Comparison of ENCODE assay signal across 11 cellular contexts in genomic region chr4:15755781-15756180, GRCh38. TPM values are rescaled to one million over a fixed set of nuclear protein-coding genes. Genes with fewer than 3 reads are reported as not detected.
A peak's percentile ranks its signal among the peaks of the same experiment; 100 is the strongest.
DNase-seq lines count a peak whose midpoint lies in the region; ATAC-seq, FAIRE-seq and TF ChIP-seq lines count a peak whose summit lies in the region.
"Had no signal": no experiment of that assay in that cellular context is flagged by ENCODE, and none has a peak within 500 bp of the region (broad histone marks: within the 10 kb centered on the region; RNA-seq: fewer than 3 reads in every experiment).

No MANE protein-coding gene starts in this region.

- H3K4me1 ChIP-seq in prostate gland (replicated peaks) (no peaks in the 10 kb centered on the region), HepG2 (ENCODE audit: insufficient read depth, low read length) (peaks cover 5% of the 10 kb centered on the region; the same call in 1 of the 2 replicates)

- H3K27me3 ChIP-seq in prostate gland (replicated peaks; ENCODE audit: insufficient read depth) (no peaks in the 10 kb centered on the region), HepG2 (ENCODE audit: control insufficient read depth in 1 of 2, insufficient read depth in 2 of 2, low read length in 2 of 2) (peaks cover 0 to 2% of the 10 kb centered on the region in 2 experiments; a peak in 2 of 5 replicates)

- H2AFZ ChIP-seq in HepG2 (ENCODE audit: low read length): no peak overlapping the region

- peak; percentile 13 for ATAC-seq in GM21390 (IDR thresholded peaks at IDR 0.05; ENCODE audit: unreplicated experiment)
- peak; percentile 15 for ATAC-seq in HG03354 (IDR thresholded peaks at IDR 0.05; ENCODE audit: poor library complexity, severe bottlenecking, unreplicated experiment)
- no peak for ATAC-seq in HepG2

- no peak for TF ChIP-seq POLR2A in prostate gland (IDR thresholded peaks at IDR 0.05)
- TF ChIP-seq POLR2A in HepG2 (IDR thresholded peaks at IDR 0.05; ENCODE audit: insufficient read depth in 1 of 2, low read depth in 2 of 2, low read length in 2 of 2): no peak

- TF ChIP-seq EP300 in HepG2 (IDR thresholded peaks at IDR 0.05; ENCODE audit: low read depth in 2 of 2, low read length in 2 of 2) (no peak), HepG2 (CRISPR knock-in tag; IDR thresholded peaks at IDR 0.05; ENCODE audit: borderline replicate concordance) (no peak)

- in situ Hi-C loops in HepG2 (cut with HindIII; ENCODE audit: extremely low pct_ligation_motif_present, low pct_unique_long_range_greater_than_20kb): no loop called here

- intact Hi-C loops in prostate gland (cut with DNase I): no loop called here
- intact Hi-C loops in HepG2 (cut with micrococcal nuclease; ENCODE audit: unreplicated experiment): loop anchor here (1.0 kb wide), 1 partner anchor 25 kb away; no protein-coding TSS in a partner anchor

- H3K27ac ChIP-seq in prostate gland (no peak overlapping the region), HepG2 (ENCODE audit: extremely low read length, insufficient read depth, low read length) (no peak overlapping the region)
- H3K27ac ChIP-seq: lower lobe of right lung had no signal

- no peak overlapping the region for H3K4me2 ChIP-seq in HepG2 (ENCODE audit: low read depth, low read length)

- H3K9me3 ChIP-seq in prostate gland: no peaks in the 10 kb centered on the region
- no peaks in the 10 kb centered on the region for H3K9me3 ChIP-seq in HepG2 (ENCODE audit: low read length)
- H3K9me3 ChIP-seq: lower lobe of right lung had no signal

- TF ChIP-seq RAD21 in HepG2 (CRISPR knock-in tag; IDR thresholded peaks at IDR 0.05): no peak

- TF ChIP-seq CTCF in prostate gland (IDR thresholded peaks at IDR 0.05) (no peak), HepG2 (CRISPR knock-in tag; IDR thresholded peaks at IDR 0.05) (no peak)

- H4K20me1 ChIP-seq in HepG2 (ENCODE audit: insufficient read depth, low read length): no peaks in the 10 kb centered on the region

- no peak overlapping the region for H3K9ac ChIP-seq in HepG2 (ENCODE audit: insufficient read depth, low read depth, low read length)

- no peak for FAIRE-seq in HepG2 (lab: Jason Lieb, UNC)
- FAIRE-seq: small intestine had no signal

- POLR2A ChIA-PET in HepG2 (lab: Yijun Ruan, JAX): no interaction called here

- CTCF ChIA-PET in HepG2 (lab: Yijun Ruan, JAX; ENCODE audit: low intra/inter-chr PET ratio, low total read pairs): interaction anchor here (1.2 to 1.3 kb wide), 2 partner anchors 25 to 26 kb away, joined by 3 read pairs; no protein-coding TSS in a partner anchor

- DNase-seq in astrocyte of the hippocampus (ENCODE audit: low read depth, low spot score) (peak; percentile 22), prostate gland (ENCODE audit: low spot score) (no peak), HepG2 (ENCODE audit: low spot score) (no peak), activated gamma-delta T cell (lab: John Stamatoyannopoulos, UW) (no peak)
- no peak for DNase-seq in stimulated activated naive CD4-positive, alpha-beta T cell (lab: John Stamatoyannopoulos, UW)
- DNase-seq: H7, lower lobe of right lung had no signal

- no peaks in the 10 kb centered on the region for H3K36me3 ChIP-seq in prostate gland
- H3K36me3 ChIP-seq in HepG2 (replicated peaks in 1 of 2; ENCODE audit: control insufficient read depth in 1 of 2, insufficient read depth in 2 of 2, low read length in 2 of 2): no peaks in the 10 kb centered on the region
- H3K36me3 ChIP-seq: lower lobe of right lung had no signal

- BruUV-seq in HepG2 (replicated peaks; lab: Mats Ljungman, UMichigan): no TSS peak

- H3K79me2 ChIP-seq in HepG2 (ENCODE audit: insufficient read depth, low read length): no peaks in the 10 kb centered on the region

- H3K4me3 ChIP-seq in GM08714 (ENCODE audit: low read length) (peak overlapping the region; percentile 53; the same call in 1 of the 2 replicates), prostate gland (no peak overlapping the region), HepG2 (replicated peaks in 1 of 3; ENCODE audit: insufficient read depth in 1 of 3, low read depth in 2 of 3, low read length in 3 of 3) (no peak overlapping the region)
- H3K4me3 ChIP-seq: lower lobe of right lung had no signal

- WGBS in prostate gland: 74% methylated on average over 1 of the region's 1 CpG
- WGBS in HepG2 (ENCODE audit: low lambda C conversion rate): 28% methylated on average over 1 of the region's 1 CpG

TF ChIP-seq in HepG2, 621 proteins besides CTCF, POLR2A, EP300 and RAD21 (continues in another document):
- TF ChIP-seq SYNCRIP (IDR thresholded peaks at IDR 0.05; ENCODE audit: insufficient read depth, low read depth, low read length) (no peak), HBP1 (CRISPR knock-in tag; IDR thresholded peaks at IDR 0.05; ENCODE audit: low read depth) (no peak), KDM4B (CRISPR knock-in tag; IDR thresholded peaks at IDR 0.05) (no peak), CREBL2 (CRISPR knock-in tag; IDR thresholded peaks at IDR 0.05; ENCODE audit: borderline replicate concordance) (no peak), RARA (CRISPR knock-in tag; IDR thresholded peaks at IDR 0.05) (no peak), ETV5 (CRISPR knock-in tag; IDR thresholded peaks at IDR 0.05; ENCODE audit: borderline replicate concordance) (no peak), ZSCAN25 (CRISPR knock-in tag; IDR thresholded peaks at IDR 0.05) (no peak)

RNA-seq across cellular contexts. Expression of gene CD38, which starts 22.3 kb away (rescaled TPM):
- total RNA-seq in prostate gland: 1 to 10 TPM; 4.6 to 9.9 TPM
- total RNA-seq in HepG2 (2016; rRNA removed; fragmentation: Illumina TruSeq; extraction: Trizol): not detected in 2 replicates
- not detected in 2 replicates for total RNA-seq in HepG2 (2016; cell fraction: cytosol; rRNA removed; fragmentation: Illumina TruSeq; extraction: Trizol; ENCODE audit: low read depth)
- not detected in 2 replicates for total RNA-seq in HepG2 (2016; cell fraction: insoluble cytoplasmic fraction; rRNA removed; fragmentation: Illumina TruSeq; extraction: Trizol)
- total RNA-seq in HepG2 (2016; cell fraction: membrane; rRNA removed; fragmentation: Illumina TruSeq; extraction: Trizol): not detected in 2 replicates
- total RNA-seq in HepG2 (2016; cell fraction: nucleus; rRNA removed; fragmentation: Illumina TruSeq; extraction: Trizol): not detected in 2 replicates
- not detected in 2 replicates for polyA plus RNA-seq in HepG2 (2011; rRNA removed)
- not detected in 2 replicates for polyA plus RNA-seq in HepG2 (2011; cell fraction: cytosol; rRNA removed)
- polyA plus RNA-seq in HepG2 (2011; cell fraction: nucleus; rRNA removed): 0.02 TPM in 1 of 2 replicates, not detected in the other
- not detected in 2 replicates for polyA plus RNA-seq in HepG2 (2012)
- polyA plus RNA-seq in HepG2 (2016; cell fraction: cytosol; fragmentation: Illumina TruSeq; extraction: Trizol; ENCODE audit: low read depth): not detected in 2 replicates
- not detected in 2 replicates for polyA plus RNA-seq in HepG2 (2016; cell fraction: insoluble cytoplasmic fraction; fragmentation: Illumina TruSeq; extraction: Trizol; ENCODE audit: low read depth)
- not detected in 2 replicates for polyA plus RNA-seq in HepG2 (2016; cell fraction: membrane; fragmentation: Illumina TruSeq; extraction: Trizol; ENCODE audit: low read depth)
- polyA plus RNA-seq in HepG2 (2016; cell fraction: nucleus; fragmentation: Illumina TruSeq; extraction: Trizol; ENCODE audit: insufficient read depth, low read depth): not detected in 2 replicates
- polyA minus RNA-seq in HepG2 (2011; rRNA and poly(A)+ RNA removed; ENCODE audit: low replicate concordance): 0.07 TPM in 1 of 2 replicates, not detected in the other
- not detected in 2 replicates for polyA minus RNA-seq in HepG2 (2011; cell fraction: cytosol; rRNA and poly(A)+ RNA removed)
- polyA minus RNA-seq in HepG2 (2011; cell fraction: nucleus; rRNA and poly(A)+ RNA removed): not detected in 2 replicates

RNA-seq across cellular contexts. Expression of gene BST1, which starts 52.9 kb away (rescaled TPM):
- total RNA-seq in prostate gland: 1 to 10 TPM; 1.1 to 2.3 TPM
- total RNA-seq in HepG2 (2016; rRNA removed; fragmentation: Illumina TruSeq; extraction: Trizol): 0.22 and 0.49 TPM in 2 replicates
- total RNA-seq in HepG2 (2016; cell fraction: cytosol; rRNA removed; fragmentation: Illumina TruSeq; extraction: Trizol; ENCODE audit: low read depth): 0.30 and 0.62 TPM in 2 replicates
- total RNA-seq in HepG2 (2016; cell fraction: insoluble cytoplasmic fraction; rRNA removed; fragmentation: Illumina TruSeq; extraction: Trizol): 0.12 and 0.26 TPM in 2 replicates
- 0.53 and 0.83 TPM in 2 replicates for total RNA-seq in HepG2 (2016; cell fraction: membrane; rRNA removed; fragmentation: Illumina TruSeq; extraction: Trizol)
- total RNA-seq in HepG2 (2016; cell fraction: nucleus; rRNA removed; fragmentation: Illumina TruSeq; extraction: Trizol): not detected in 2 replicates
- polyA plus RNA-seq in HepG2 (2011; rRNA removed): 0.09 and 0.10 TPM in 2 replicates
- 0.15 and 0.23 TPM in 2 replicates for polyA plus RNA-seq in HepG2 (2011; cell fraction: cytosol; rRNA removed)
- not detected in 2 replicates for polyA plus RNA-seq in HepG2 (2011; cell fraction: nucleus; rRNA removed)
- polyA plus RNA-seq in HepG2 (2012): 0.16 and 0.30 TPM in 2 replicates
- polyA plus RNA-seq in HepG2 (2016; cell fraction: cytosol; fragmentation: Illumina TruSeq; extraction: Trizol; ENCODE audit: low read depth): 0.53 and 0.61 TPM in 2 replicates
- polyA plus RNA-seq in HepG2 (2016; cell fraction: insoluble cytoplasmic fraction; fragmentation: Illumina TruSeq; extraction: Trizol; ENCODE audit: low read depth): 0.44 TPM in 1 of 2 replicates, not detected in the other
- 0.40 and 0.46 TPM in 2 replicates for polyA plus RNA-seq in HepG2 (2016; cell fraction: membrane; fragmentation: Illumina TruSeq; extraction: Trizol; ENCODE audit: low read depth)
- polyA plus RNA-seq in HepG2 (2016; cell fraction: nucleus; fragmentation: Illumina TruSeq; extraction: Trizol; ENCODE audit: insufficient read depth, low read depth): 0.23 TPM in 1 of 2 replicates, not detected in the other
- not detected in 2 replicates for polyA minus RNA-seq in HepG2 (2011; rRNA and poly(A)+ RNA removed; ENCODE audit: low replicate concordance)
- not detected in 2 replicates for polyA minus RNA-seq in HepG2 (2011; cell fraction: cytosol; rRNA and poly(A)+ RNA removed)
- 0.26 and 0.37 TPM in 2 replicates for polyA minus RNA-seq in HepG2 (2011; cell fraction: nucleus; rRNA and poly(A)+ RNA removed)
